19 cellular contexts compared by ENCODE assay signal in the genomic region with DNA sequence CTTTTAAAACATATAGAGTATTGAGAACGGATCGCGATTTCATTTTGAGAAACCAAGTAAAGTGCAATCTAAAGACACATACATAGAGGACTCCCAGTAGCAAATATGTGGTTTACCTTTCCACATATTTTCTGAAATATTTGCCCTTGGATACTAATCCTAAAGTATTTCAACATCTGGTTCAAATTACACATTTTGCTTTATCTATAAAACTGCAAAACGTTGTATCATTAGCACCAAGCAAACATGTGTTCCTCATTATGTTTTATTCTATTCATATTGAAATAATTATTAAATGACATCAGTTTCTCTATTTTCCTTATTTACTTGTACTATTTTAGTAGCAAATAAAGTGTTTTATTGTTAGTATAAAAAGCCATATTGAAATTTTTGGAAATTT.
A peak's percentile ranks its signal among the peaks of the same experiment; 100 is the strongest.
DNase-seq lines count a peak whose midpoint lies in the region; TF ChIP-seq lines count a peak whose summit lies in the region.
"Had no signal": no experiment of that assay in that cellular context is flagged by ENCODE, and none has a peak within 500 bp of the region (broad histone marks: within the 10 kb centered on the region; RNA-seq: fewer than 3 reads in every experiment).

No MANE protein-coding gene starts in this region.

- no peaks in the 10 kb centered on the region for H3K79me2 ChIP-seq in hepatocyte

- H3K36me3 ChIP-seq in adipocyte (ENCODE audit: control insufficient read depth, insufficient read depth, low read length, severe bottlenecking): no peaks in the 10 kb centered on the region
- no peaks in the 10 kb centered on the region for H3K36me3 ChIP-seq in hepatocyte (replicated peaks; ENCODE audit: insufficient read depth, low read depth)
- H3K36me3 ChIP-seq: BE2C had no signal

- H4K20me1 ChIP-seq in hepatocyte (ENCODE audit: insufficient read depth, poor library complexity, severe bottlenecking): no peaks in the 10 kb centered on the region

- H3K27ac ChIP-seq in hepatocyte: no peak overlapping the region
- H3K27ac ChIP-seq: C4-2B had no signal

- H3K4me2 ChIP-seq in hepatocyte: peak overlapping the region; percentile 32
- H3K4me2 ChIP-seq: GM23338 had no signal

- H3K9me2 ChIP-seq in hepatocyte (replicated peaks; ENCODE audit: insufficient read depth): no peaks in the 10 kb centered on the region

- TF ChIP-seq CTCF in AG09309 (IDR thresholded peaks at IDR 0.05; ENCODE audit: control insufficient read depth, insufficient read depth, low read depth, low read length, missing control alignments) (no peak), hepatocyte (IDR thresholded peaks at IDR 0.05; ENCODE audit: poor library complexity) (no peak)

- H3K4me3 ChIP-seq in AG09309 (ENCODE audit: control insufficient read depth, low read depth, low read length) (no peak overlapping the region), adipocyte (ENCODE audit: low read length) (peak overlapping the region; percentile 23), hepatocyte (no peak overlapping the region)
- H3K4me3 ChIP-seq: GM23338 had no signal

- H2AFZ ChIP-seq in hepatocyte: no peak overlapping the region
- H2AFZ ChIP-seq: GM23338 had no signal

- H3K4me1 ChIP-seq in adipocyte (ENCODE audit: control insufficient read depth, insufficient read depth, low read length): no peaks in the 10 kb centered on the region
- no peaks in the 10 kb centered on the region for H3K4me1 ChIP-seq in hepatocyte (ENCODE audit: insufficient read depth)
- H3K4me1 ChIP-seq: BE2C, Caco-2 had no signal

- H3K27me3 ChIP-seq in adipocyte (replicated peaks; ENCODE audit: control insufficient read depth, insufficient read depth, low read length): no peaks in the 10 kb centered on the region
- H3K27me3 ChIP-seq in hepatocyte: no peaks in the 10 kb centered on the region
- H3K27me3 ChIP-seq: BE2C had no signal

- no peaks in the 10 kb centered on the region for H3K9me3 ChIP-seq in adipocyte (ENCODE audit: control insufficient read depth, low read length)
- H3K9me3 ChIP-seq in hepatocyte (ENCODE audit: low read depth): no peaks in the 10 kb centered on the region
- H3K9me3 ChIP-seq: BE2C, Caco-2 had no signal

- 55% methylated on average over 4 of the region's 4 CpGs for WGBS in hepatocyte (ENCODE audit: low lambda C conversion rate, missing lambda C conversion rate)

- H3K9ac ChIP-seq in adipocyte (ENCODE audit: low read length): no peak overlapping the region

- DNase-seq in AG09309 (ENCODE audit: low read depth): peak; percentile 7
- DNase-seq in EL: peak; percentile 14
- peak; percentile 24 for DNase-seq in adipocyte (ENCODE audit: low read depth)
- DNase-seq in hepatocyte (ENCODE audit: low spot score): no peak
- DNase-seq in DMS 273 (lab: John Stamatoyannopoulos, UW; ENCODE audit: unreplicated experiment): no peak
- DNase-seq in effector CD4-positive, alpha-beta T cell: no peak
- DNase-seq in NCI-H345 treated with DMSO at 0.1 percent for 48 hours (lab: John Stamatoyannopoulos, UW; ENCODE audit: unreplicated experiment): no peak
- no peak for DNase-seq in OCI-M1 (lab: John Stamatoyannopoulos, UW)
- DNase-seq: 8988T; BE2C; Caco-2; CD4-positive, alpha-beta T cell; DMS153; DMS79 treated with DMSO at 0.1 percent for 48 hours; H7; HFFc6; KBM-7 had no signal

Comparison
In these comparisons a context has a peak if more than half of its experiments do, and no peak if none do; other contexts are left out.
1. DNase-seq: peak in AG09309 (single experiment), EL (single experiment) and adipocyte (single experiment); none in hepatocyte (single experiment), DMS 273 (single experiment), effector CD4-positive, alpha-beta T cell (single experiment), NCI-H345 treated with DMSO at 0.1 percent for 48 hours (single experiment) and OCI-M1 (single experiment).